In genomic region chr6:7169296-7169721, GRCh38 we compare ENCODE assay signal across 10 cellular contexts.
DNase-seq lines count a peak whose midpoint lies in the region; ATAC-seq, FAIRE-seq and TF ChIP-seq lines count a peak whose summit lies in the region.
"Had no signal": no experiment of that assay in that cellular context is flagged by ENCODE, and none has a peak within 500 bp of the region (broad histone marks: within the 10 kb centered on the region; RNA-seq: fewer than 3 reads in every experiment).

No MANE protein-coding gene starts in this region.

- intact Hi-C loops in CD4-positive, alpha-beta memory T cell (cut with micrococcal nuclease) = no loop called here
- intact Hi-C loops in gastrocnemius medialis (cut with DNase I; ENCODE audit: low total_unique reads) = loop anchor here (2.0 to 5.0 kb wide), 2 partner anchors 47 to 62 kb away; partner anchors contain the start of gene RREB1

- no peak overlapping the region for H3K27ac ChIP-seq in CD4-positive, alpha-beta memory T cell (ENCODE audit: low read depth, low read length)
- no peak overlapping the region for H3K27ac ChIP-seq in astrocyte (ENCODE audit: low read depth, low read length)
- peak overlapping the region; percentile 52 for H3K27ac ChIP-seq in hepatocyte
- H3K27ac ChIP-seq in gastrocnemius medialis = peak overlapping the region; percentile 59 to 80 (median 76)

- CTCF ChIA-PET in CD4-positive, alpha-beta memory T cell (lab: Charles Lee; ENCODE audit: partially characterized antibody) = no interaction called here

- H3K4me3 ChIP-seq in CD4-positive, alpha-beta memory T cell (ENCODE audit: low read length in 2 of 2) = no peak overlapping the region
- no peak overlapping the region for H3K4me3 ChIP-seq in astrocyte (ENCODE audit: insufficient read depth, low read depth, low read length)
- no peak overlapping the region for H3K4me3 ChIP-seq in hepatocyte
- H3K4me3 ChIP-seq in gastrocnemius medialis = no peak overlapping the region

- TF ChIP-seq POLR2A in gastrocnemius medialis (IDR thresholded peaks at IDR 0.05) = no peak

- peak overlapping the region in 4 of 7 donors; percentile 4 to 78 (median 37) for H3K27ac Mint-ChIP-seq in CD4-positive, alpha-beta memory T cell
- H3K27ac Mint-ChIP-seq in astrocyte (ENCODE audit: unreplicated experiment) = peak overlapping the region; percentile 19

- H3K4me3 Mint-ChIP-seq in CD4-positive, alpha-beta memory T cell = no peak overlapping the region
- H3K4me3 Mint-ChIP-seq in astrocyte (ENCODE audit: unreplicated experiment) = no peak overlapping the region

- H3K9me3 ChIP-seq in CD4-positive, alpha-beta memory T cell (ENCODE audit: control insufficient read depth in 1 of 2, low read length in 2 of 2) = no peaks in the 10 kb centered on the region
- no peaks in the 10 kb centered on the region for H3K9me3 ChIP-seq in astrocyte (ENCODE audit: insufficient read depth, low read depth, low read length)
- no peaks in the 10 kb centered on the region for H3K9me3 ChIP-seq in hepatocyte (ENCODE audit: low read depth)
- no peaks in the 10 kb centered on the region for H3K9me3 ChIP-seq in gastrocnemius medialis

- H3K27me3 ChIP-seq in CD4-positive, alpha-beta memory T cell (ENCODE audit: insufficient read depth, low read length) = no peaks in the 10 kb centered on the region
- no peaks in the 10 kb centered on the region for H3K27me3 ChIP-seq in astrocyte (ENCODE audit: insufficient read depth, low read length)
- no peaks in the 10 kb centered on the region for H3K27me3 ChIP-seq in hepatocyte
- no peaks in the 10 kb centered on the region for H3K27me3 ChIP-seq in gastrocnemius medialis

- POLR2A ChIA-PET in CD4-positive, alpha-beta memory T cell (lab: Charles Lee; ENCODE audit: partially characterized antibody) = no interaction called here

- no peak for FAIRE-seq in astrocyte (lab: Jason Lieb, UNC)
- FAIRE-seq: GM18507 had no signal

- no peaks in the 10 kb centered on the region for H3K27me3 Mint-ChIP-seq in CD4-positive, alpha-beta memory T cell
- H3K27me3 Mint-ChIP-seq in astrocyte (ENCODE audit: low read depth, unreplicated experiment) = no peaks in the 10 kb centered on the region

- H2AFZ ChIP-seq in astrocyte (ENCODE audit: low read depth, low read length) = no peak overlapping the region
- no peak overlapping the region for H2AFZ ChIP-seq in hepatocyte

- H3K79me2 ChIP-seq in astrocyte (ENCODE audit: insufficient read depth, low read length) = peaks cover 98% of the 10 kb centered on the region
- H3K79me2 ChIP-seq in hepatocyte = peaks cover 96% of the 10 kb centered on the region

- H4K20me1 ChIP-seq in astrocyte (ENCODE audit: insufficient read depth, low read length) = peaks cover 90% of the 10 kb centered on the region
- peaks cover 37% of the 10 kb centered on the region for H4K20me1 ChIP-seq in hepatocyte (ENCODE audit: insufficient read depth, poor library complexity, severe bottlenecking)

- TF ChIP-seq CTCF in astrocyte (IDR thresholded peaks at IDR 0.05; ENCODE audit: insufficient read depth, low read depth, low read length) = no peak
- TF ChIP-seq CTCF in hepatocyte (IDR thresholded peaks at IDR 0.05; ENCODE audit: poor library complexity) = no peak
- TF ChIP-seq CTCF in gastrocnemius medialis (IDR thresholded peaks at IDR 0.05 in 4 of 5, conservative IDR thresholded peaks at IDR 0.05 in 1 of 5) = no peak

- H3K4me1 Mint-ChIP-seq in CD4-positive, alpha-beta memory T cell = peaks cover 34 to 70% (median 43%) of the 10 kb centered on the region in 4 donors
- peaks cover 50% of the 10 kb centered on the region for H3K4me1 Mint-ChIP-seq in astrocyte (ENCODE audit: low read depth, unreplicated experiment)

- H3K4me2 ChIP-seq in astrocyte (ENCODE audit: low read length) (no peak overlapping the region), hepatocyte (no peak overlapping the region)

- in situ Hi-C loops in gastrocnemius medialis (cut with MboI; ENCODE audit: low sequenced_read_pairs in 4 of 4) = no loop called here

- DNase-seq in CD4-positive, alpha-beta memory T cell = no peak
- no peak for DNase-seq in astrocyte (ENCODE audit: low read depth)
- DNase-seq in hepatocyte (ENCODE audit: low spot score) = no peak
- peak; percentile 54 to 79 for DNase-seq in gastrocnemius medialis
- no peak for DNase-seq in hepatic stellate cell (ENCODE audit: low spot score)
- DNase-seq in NCI-H1694 treated with DMSO at 0.1 percent for 48 hours (lab: John Stamatoyannopoulos, UW) = no peak
- no peak for DNase-seq in GM19240 (ENCODE audit: insufficient read length, low spot score)
- DNase-seq: T-helper 1 cell had no signal

- H3K36me3 Mint-ChIP-seq in CD4-positive, alpha-beta memory T cell = peaks cover 6 to 11% of the 10 kb centered on the region in 2 donors
- peaks cover 3% of the 10 kb centered on the region for H3K36me3 Mint-ChIP-seq in astrocyte (ENCODE audit: low read depth, unreplicated experiment)

- H3K9ac ChIP-seq in astrocyte (ENCODE audit: low read length) = no peak overlapping the region

- no peaks in the 10 kb centered on the region for H3K36me3 ChIP-seq in CD4-positive, alpha-beta memory T cell (ENCODE audit: insufficient read depth, low read length)
- H3K36me3 ChIP-seq in astrocyte (ENCODE audit: insufficient read depth, low read length) = no peaks in the 10 kb centered on the region
- H3K36me3 ChIP-seq in hepatocyte (replicated peaks; ENCODE audit: insufficient read depth, low read depth) = no peaks in the 10 kb centered on the region
- no peaks in the 10 kb centered on the region for H3K36me3 ChIP-seq in gastrocnemius medialis

- peaks cover 30% of the 10 kb centered on the region for H3K4me1 ChIP-seq in CD4-positive, alpha-beta memory T cell (ENCODE audit: insufficient read depth, low read length)
- H3K4me1 ChIP-seq in astrocyte (ENCODE audit: insufficient read depth, low read length) = peaks cover 32% of the 10 kb centered on the region
- peaks cover 62% of the 10 kb centered on the region for H3K4me1 ChIP-seq in hepatocyte (ENCODE audit: insufficient read depth)
- peaks cover 81 to 82% of the 10 kb centered on the region in 2 donors for H3K4me1 ChIP-seq in gastrocnemius medialis

- no peaks in the 10 kb centered on the region for H3K9me2 ChIP-seq in hepatocyte (replicated peaks; ENCODE audit: insufficient read depth)

- 59% methylated on average over 3 of the region's 3 CpGs for WGBS in hepatocyte (ENCODE audit: low lambda C conversion rate, missing lambda C conversion rate)

- H3K9me3 Mint-ChIP-seq in CD4-positive, alpha-beta memory T cell = no peaks in the 10 kb centered on the region
- no peaks in the 10 kb centered on the region for H3K9me3 Mint-ChIP-seq in astrocyte (ENCODE audit: unreplicated experiment)

- ATAC-seq in gastrocnemius medialis = peak; percentile 74 to 77
- no peak for ATAC-seq in GM21576 (IDR thresholded peaks at IDR 0.05; ENCODE audit: unreplicated experiment)

Comparison
In these comparisons a context has a peak if more than half of its experiments do, and no peak if none do; other contexts are left out.
1. DNase-seq: peak in gastrocnemius medialis (2 of 2); none in CD4-positive, alpha-beta memory T cell (0 of 5), astrocyte (single experiment), hepatocyte (single experiment), hepatic stellate cell (single experiment), NCI-H1694 treated with DMSO at 0.1 percent for 48 hours (single experiment) and GM19240 (single experiment).
2. H3K27ac ChIP-seq: peak in hepatocyte (single experiment) and gastrocnemius medialis (4 of 4); none in CD4-positive, alpha-beta memory T cell (single experiment) and astrocyte (single experiment).